Comparison of ENCODE assay signal across 8 cellular contexts in genomic region chr20:51639206-51639832, GRCh38.
A peak's percentile ranks its signal among the peaks of the same experiment; 100 is the strongest.
DNase-seq lines count a peak whose midpoint lies in the region; ATAC-seq, FAIRE-seq and TF ChIP-seq lines count a peak whose summit lies in the region.

No MANE protein-coding gene starts in this region.

- TF ChIP-seq EP300 in ovary (IDR thresholded peaks at IDR 0.05), result no peak

- H3K36me3 ChIP-seq in ovary, result no peaks in the 10 kb centered on the region

- no peaks in the 10 kb centered on the region for H3K9me3 ChIP-seq in ovary

- ATAC-seq in HG03354 (IDR thresholded peaks at IDR 0.05; ENCODE audit: poor library complexity, severe bottlenecking, unreplicated experiment) (peak; percentile 83), foreskin keratinocyte (peak; percentile 70), HG03565 (IDR thresholded peaks at IDR 0.05; ENCODE audit: unreplicated experiment) (no peak)

- WGBS in ovary, 3 donors, result 19 to 25% (median 21%) methylated on average over 12 of the region's 12 CpGs

- DNase-seq in D721Med (ENCODE audit: insufficient read length, low spot score), result peak; percentile 47
- DNase-seq in OCI-M2 (lab: John Stamatoyannopoulos, UW; ENCODE audit: unreplicated experiment), result peak; percentile 47
- peak; percentile 25 to 49 for DNase-seq in activated T-helper 1 cell treated with anti-CD3 and anti-CD28 coated beads, Interleukin-2, amount 50 U/mL, for 16 hours (ENCODE audit: low read depth in 1 of 2, low spot score in 1 of 2)
- peak in 1 of 2 donors; percentile 34 for DNase-seq in foreskin keratinocyte
- peak; percentile 57 to 83 (median 77) for DNase-seq in ovary
- DNase-seq in urothelium cell line (ENCODE audit: low spot score), result peak; percentile 78

- no peak overlapping the region for H3K4me3 ChIP-seq in ovary

- H3K27me3 ChIP-seq in foreskin keratinocyte, result no peaks in the 10 kb centered on the region
- no peaks in the 10 kb centered on the region for H3K27me3 ChIP-seq in ovary

- FAIRE-seq in D721Med (lab: Jason Lieb, UNC) (no peak), urothelium cell line (lab: Jason Lieb, UNC) (peak; percentile 72)

- H3K4me1 ChIP-seq in foreskin keratinocyte, result no peaks in the 10 kb centered on the region
- H3K4me1 ChIP-seq in ovary (ENCODE audit: insufficient read depth), result no peaks in the 10 kb centered on the region

- TF ChIP-seq CTCF in D721Med (IDR thresholded peaks at IDR 0.05; ENCODE audit: insufficient read depth, missing control alignments), result peak; percentile 84
- TF ChIP-seq CTCF in foreskin keratinocyte (conservative IDR thresholded peaks at IDR 0.05), result peak; percentile 84
- TF ChIP-seq CTCF in ovary (IDR thresholded peaks at IDR 0.05), result peak; percentile 69 to 78 (median 75)

- TF ChIP-seq POLR2A in ovary (IDR thresholded peaks at IDR 0.05), result no peak

- intact Hi-C loops in ovary (cut with DNase I), result loop anchor here in 1 of 4 donors (5.0 kb wide), 1 partner anchor 443 kb away; no protein-coding TSS in a partner anchor

- H3K27ac ChIP-seq in foreskin keratinocyte (no peak overlapping the region), ovary (no peak overlapping the region)
